Comparison of ENCODE assay signal across 1 cellular context in genomic region chr15:66504563-66505429, GRCh38.
TF ChIP-seq lines count a peak whose summit lies in the region.

Gene RPL4, minus strand, starts transcription at chr15:66504855. Its CDS starts 65 bp downstream, at chr15:66504790.
Gene ZWILCH, plus strand, starts transcription at chr15:66505326. Its CDS starts 13 bp downstream, at chr15:66505339.

TF ChIP-seq in SK-N-SH, 30 proteins besides CTCF, POLR2A, EP300 and RAD21 (continued from another document):
- TF ChIP-seq ZBTB33 (IDR thresholded peaks at IDR 0.05; ENCODE audit: borderline replicate concordance, low read depth) (peak; percentile 96), REST (IDR thresholded peaks at IDR 0.05; ENCODE audit: low read depth, low read length) (peak; percentile 70; the same call in 1 of the 2 replicates), RCOR1 (IDR thresholded peaks at IDR 0.05; ENCODE audit: low read length) (no peak), GABPA (IDR thresholded peaks at IDR 0.05; ENCODE audit: low read depth) (peak; percentile 89), NFIC (IDR thresholded peaks at IDR 0.05; ENCODE audit: borderline replicate concordance) (no peak), FOXM1 (IDR thresholded peaks at IDR 0.05; ENCODE audit: low read depth) (no peak), FOXJ3 (CRISPR knock-in tag; IDR thresholded peaks at IDR 0.05) (no peak), USF2 (IDR thresholded peaks at IDR 0.05; ENCODE audit: borderline replicate concordance, low read depth, low read length) (no peak), SIN3A (IDR thresholded peaks at IDR 0.05; ENCODE audit: borderline replicate concordance, low read depth, low read length) (peak; percentile 96), MAX (IDR thresholded peaks at IDR 0.05; ENCODE audit: low read depth) (peak; percentile 95), YY1 (IDR thresholded peaks at IDR 0.05; ENCODE audit: low read depth) (peak; percentile 95), JUND (IDR thresholded peaks at IDR 0.05) (no peak), SMC3 (IDR thresholded peaks at IDR 0.05; ENCODE audit: low read depth, low read length) (no peak), EZH2phosphoT487 (IDR thresholded peaks at IDR 0.05; ENCODE audit: borderline replicate concordance, low read depth) (no peak), MXI1 (IDR thresholded peaks at IDR 0.05; ENCODE audit: low read depth, low read length) (peak; percentile 88), NRF1 (IDR thresholded peaks at IDR 0.05; ENCODE audit: low read depth, low read length) (no peak), GATA2 (CRISPR knock-in tag; IDR thresholded peaks at IDR 0.05) (no peak), ELF1 (IDR thresholded peaks at IDR 0.05) (peak; percentile 37), MEF2A (IDR thresholded peaks at IDR 0.05; ENCODE audit: borderline replicate concordance, low read depth) (no peak), POLR2AphosphoS5 (IDR thresholded peaks at IDR 0.05; ENCODE audit: low read depth, low read length) (peak; percentile 99), FOSL2 (IDR thresholded peaks at IDR 0.05; ENCODE audit: borderline replicate concordance, low read depth) (no peak), TAF1 (IDR thresholded peaks at IDR 0.05; ENCODE audit: borderline replicate concordance, low read depth, low read length) (peak; percentile 97)
